In the genomic region with DNA sequence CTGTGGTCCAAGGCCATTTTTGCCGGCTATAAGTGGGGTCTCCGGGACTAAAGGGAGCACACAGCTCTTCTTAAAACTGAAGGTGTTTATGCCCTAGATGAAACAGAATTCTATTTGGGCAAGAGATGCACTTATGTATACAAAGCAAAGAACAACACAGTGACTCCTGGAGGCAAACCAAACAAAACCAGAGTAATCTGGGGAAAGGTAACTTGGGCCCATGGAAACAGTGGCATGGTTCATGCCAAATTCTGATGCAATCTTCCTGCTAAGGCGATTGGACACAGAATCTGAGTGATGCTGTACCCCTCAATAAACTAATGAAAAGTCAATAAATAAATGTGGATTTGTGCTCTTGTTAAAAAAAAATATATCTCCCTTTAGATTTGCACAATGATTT, we compare ENCODE assay signal across 28 cellular contexts. TPM values are rescaled to one million over a fixed set of nuclear protein-coding genes. Genes with fewer than 3 reads are reported as not detected.
"Had no signal": no experiment of that assay in that cellular context is flagged by ENCODE, and none has a peak within 500 bp of the region (broad histone marks: within the 10 kb centered on the region; RNA-seq: fewer than 3 reads in every experiment).

No MANE protein-coding gene starts in this region.

- H3K36me3 Mint-ChIP-seq: activated CD4-positive, alpha-beta memory T cell treated with anti-CD3 and anti-CD28 coated beads for 36 hours; activated naive CD8-positive, alpha-beta T cell; brain had no signal

- H3K27me3 ChIP-seq: cardiac muscle cell had no signal

- H3K4me3 Mint-ChIP-seq: activated CD4-positive, alpha-beta memory T cell treated with anti-CD3 and anti-CD28 coated beads for 36 hours; activated CD4-positive, alpha-beta T cell treated with anti-CD3 and anti-CD28 coated beads, Interleukin-2, amount 10 ng/mL, durations not matched to agents 7 days and 5 days; activated naive CD4-positive, alpha-beta T cell treated with anti-CD3 and anti-CD28 coated beads for 36 hours; activated naive CD8-positive, alpha-beta T cell; activated T-helper 17 cell treated with anti-CD3 and anti-CD28 coated beads, Interleukin-2, amount 50 U/mL, for 72 hours; brain; T-helper 17 cell had no signal

- DNase-seq: activated CD4-positive, alpha-beta memory T cell treated with anti-CD3 and anti-CD28 coated beads for 36 hours; activated CD4-positive, alpha-beta T cell treated with anti-CD3 and anti-CD28 coated beads, Interleukin-2, amount 10 ng/mL, durations not matched to agents 7 days and 5 days; activated CD4-positive, CD25-positive, alpha-beta regulatory T cell; activated gamma-delta T cell; activated naive CD4-positive, alpha-beta T cell treated with anti-CD3 and anti-CD28 coated beads for 36 hours; activated T-cell treated with anti-CD3 and anti-CD28 coated beads for 4 hours; activated T-cell treated with anti-CD3 and anti-CD28 coated beads, Interleukin-2, amount 50 U/mL, for 48 hours; amygdala; cerebellar nuclear complex; IMR-90; Kasumi-1; KBM-7; NCI-H1048; NCI-H146; NCI-H187 treated with DMSO at 0.1 percent for 48 hours; NCI-H2081 treated with DMSO at 0.1 percent for 48 hours; NCI-H2227 treated with DMSO at 0.1 percent for 48 hours; NCI-H446 treated with DMSO at 0.1 percent for 48 hours; NCI-H524 treated with DMSO at 0.1 percent for 48 hours; NCI-H82; SIG-M5; T-helper 17 cell; T-helper 9 cell had no signal

- ATAC-seq: activated T-helper 17 cell treated with anti-CD3 and anti-CD28 coated beads, Interleukin-2, amount 50 U/mL, for 72 hours; T-helper 17 cell had no signal

- H3K27ac ChIP-seq: cardiac muscle cell had no signal

- H3K27ac Mint-ChIP-seq: activated CD4-positive, alpha-beta memory T cell treated with anti-CD3 and anti-CD28 coated beads for 36 hours; activated CD4-positive, alpha-beta T cell treated with anti-CD3 and anti-CD28 coated beads, Interleukin-2, amount 10 ng/mL, durations not matched to agents 7 days and 5 days; activated naive CD4-positive, alpha-beta T cell treated with anti-CD3 and anti-CD28 coated beads for 36 hours; activated naive CD8-positive, alpha-beta T cell; activated T-helper 17 cell treated with anti-CD3 and anti-CD28 coated beads, Interleukin-2, amount 50 U/mL, for 72 hours; brain; T-helper 17 cell had no signal

- H3K9me3 Mint-ChIP-seq: activated CD4-positive, alpha-beta memory T cell treated with anti-CD3 and anti-CD28 coated beads for 36 hours; activated naive CD4-positive, alpha-beta T cell treated with anti-CD3 and anti-CD28 coated beads for 36 hours; brain had no signal

- H3K36me3 ChIP-seq: cardiac muscle cell had no signal

- H3K4me3 ChIP-seq: cardiac muscle cell had no signal

- H3K4me1 Mint-ChIP-seq: activated CD4-positive, alpha-beta T cell treated with anti-CD3 and anti-CD28 coated beads, Interleukin-2, amount 10 ng/mL, durations not matched to agents 7 days and 5 days; activated T-helper 17 cell treated with anti-CD3 and anti-CD28 coated beads, Interleukin-2, amount 50 U/mL, for 72 hours; brain; T-helper 17 cell had no signal

RNA-seq across cellular contexts. Expression of a gene that starts 20.2 kb away (rescaled TPM):
- total RNA-seq: activated CD8-positive, alpha-beta memory T cell treated with anti-CD3 and anti-CD28 coated beads for 36 hours; activated naive CD4-positive, alpha-beta T cell treated with anti-CD3 and anti-CD28 coated beads for 36 hours; T-helper 17 cell had no signal
